8 cellular contexts compared by ENCODE assay signal in the genomic region with DNA sequence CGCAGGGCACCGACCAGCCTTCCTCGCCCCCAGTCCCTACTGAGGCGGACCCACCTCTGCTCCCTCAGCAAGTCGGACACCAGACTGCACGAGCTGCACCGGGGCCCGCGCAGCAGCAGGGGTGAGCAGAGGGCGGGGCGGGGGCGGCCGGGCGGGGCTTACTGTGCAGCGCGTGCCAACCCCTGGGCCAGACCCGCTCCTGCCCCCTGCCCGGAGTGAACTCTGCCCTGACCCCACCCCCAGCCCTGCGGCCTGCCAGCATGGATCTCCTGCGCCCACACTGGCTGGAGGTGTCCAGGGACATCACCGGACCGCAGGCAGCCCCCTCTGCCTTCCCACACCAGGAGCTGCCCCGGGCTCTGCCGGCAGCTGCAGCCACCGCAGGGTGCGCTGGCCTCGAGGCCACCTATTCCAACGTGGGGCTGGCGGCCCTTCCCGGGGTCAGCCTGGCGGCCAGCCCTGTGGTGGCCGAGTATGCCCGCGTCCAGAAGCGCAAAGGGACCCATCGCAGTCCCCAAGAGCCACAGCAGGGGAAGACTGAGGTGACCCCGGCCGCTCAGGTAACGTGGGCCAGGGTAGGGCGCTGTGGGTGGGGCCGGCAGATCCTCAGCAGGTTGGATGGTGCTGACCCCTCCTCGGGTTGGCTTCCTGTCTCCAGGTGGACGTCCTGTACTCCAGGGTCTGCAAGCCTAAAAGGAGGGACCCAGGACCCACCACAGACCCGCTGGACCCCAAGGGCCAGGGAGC. TPM values are rescaled to one million over a fixed set of nuclear protein-coding genes. Genes with fewer than 3 reads are reported as not detected.
A peak's percentile ranks its signal among the peaks of the same experiment; 100 is the strongest.
DNase-seq lines count a peak whose midpoint lies in the region; ATAC-seq and FAIRE-seq lines count a peak whose summit lies in the region.

No MANE protein-coding gene starts in this region.

- no peaks in the 10 kb centered on the region for H3K27me3 Mint-ChIP-seq in stimulated activated naive B cell treated with anti-CD40 and anti-IgM and Interleukin-4, amounts not matched to agents 10 μg/mL and 1 μg/mL and 100 μg/mL, for 72 hours

- no peak overlapping the region for H3K27ac Mint-ChIP-seq in stimulated activated naive B cell treated with anti-CD40 and anti-IgM and Interleukin-4, amounts not matched to agents 10 μg/mL and 1 μg/mL and 100 μg/mL, for 72 hours

- no peaks in the 10 kb centered on the region for H3K9me3 ChIP-seq in right cardiac atrium (ENCODE audit: control insufficient read depth, low read length)

- ATAC-seq in right cardiac atrium (no peak), GM21529 (IDR thresholded peaks at IDR 0.05; ENCODE audit: unreplicated experiment) (no peak)
- peak in 1 of 2 donors; percentile 10 for ATAC-seq in stimulated activated naive B cell treated with anti-CD40 and anti-IgM and Interleukin-4, amounts not matched to agents 10 μg/mL and 1 μg/mL and 100 μg/mL, for 72 hours (replicated peaks)

- H3K27ac ChIP-seq in right cardiac atrium (ENCODE audit: low read length) = no peak overlapping the region

- H3K4me1 Mint-ChIP-seq in stimulated activated naive B cell treated with anti-CD40 and anti-IgM and Interleukin-4, amounts not matched to agents 10 μg/mL and 1 μg/mL and 100 μg/mL, for 72 hours = peaks cover 23 to 45% of the 10 kb centered on the region in 2 donors

- 26% methylated on average over 44 of the region's 44 CpGs for WGBS in right cardiac atrium

- no peaks in the 10 kb centered on the region for H3K9me3 Mint-ChIP-seq in stimulated activated naive B cell treated with anti-CD40 and anti-IgM and Interleukin-4, amounts not matched to agents 10 μg/mL and 1 μg/mL and 100 μg/mL, for 72 hours

- H3K36me3 Mint-ChIP-seq in stimulated activated naive B cell treated with anti-CD40 and anti-IgM and Interleukin-4, amounts not matched to agents 10 μg/mL and 1 μg/mL and 100 μg/mL, for 72 hours = peaks cover 24 to 29% of the 10 kb centered on the region in 2 donors

- H3K4me1 ChIP-seq in right cardiac atrium (ENCODE audit: control insufficient read depth, insufficient read depth, low read length) = peaks cover 5% of the 10 kb centered on the region

- no peaks in the 10 kb centered on the region for H3K27me3 ChIP-seq in right cardiac atrium (ENCODE audit: control insufficient read depth, insufficient read depth)

- intact Hi-C loops in right cardiac atrium (cut with DNase I) = loop anchor here in 1 of 4 donors (10.0 kb wide), 1 partner anchor 93 kb away; no protein-coding TSS in a partner anchor

- DNase-seq in NCI-H748 (lab: John Stamatoyannopoulos, UW; ENCODE audit: unreplicated experiment) = peak; percentile 16
- DNase-seq in NCI-H748 treated with DMSO at 0.1 percent for 48 hours (lab: John Stamatoyannopoulos, UW) = no peak
- peak; percentile 49 for DNase-seq in T-helper 9 cell
- DNase-seq in right cardiac atrium = peak in 2 of 3 donors; percentile 73 to 80
- DNase-seq in stimulated activated naive B cell treated with anti-CD40 and anti-IgM and Interleukin-4, amounts not matched to agents 10 μg/mL and 1 μg/mL and 100 μg/mL, for 72 hours = no peak
- DNase-seq in nucleus accumbens (lab: John Stamatoyannopoulos, UW) = no peak
- DNase-seq in frontal cortex (ENCODE audit: low spot score in 2 of 2) = no peak

- FAIRE-seq in frontal cortex (lab: Jason Lieb, UNC) = no peak

- H3K4me3 Mint-ChIP-seq in stimulated activated naive B cell treated with anti-CD40 and anti-IgM and Interleukin-4, amounts not matched to agents 10 μg/mL and 1 μg/mL and 100 μg/mL, for 72 hours = peak overlapping the region; percentile 32 to 62

- H3K4me3 ChIP-seq in right cardiac atrium (ENCODE audit: low read length) = peak overlapping the region; percentile 7

RNA-seq across cellular contexts. Expression of gene SLC2A4RG, which starts 1.5 kb away (rescaled TPM):
- total RNA-seq in right cardiac atrium (10 to 100 TPM; 42.7 to 69.1 (median 50.1) TPM), frontal cortex (1.2 TPM)
- 39.2 TPM for polyA plus RNA-seq in right cardiac atrium

RNA-seq across cellular contexts. Expression of gene LIME1, which starts 1.6 kb away (rescaled TPM):
- total RNA-seq in right cardiac atrium (1 to 10 TPM; 2.1 to 2.9 (median 2.7) TPM), frontal cortex (4.9 TPM)
- 2.7 TPM for polyA plus RNA-seq in right cardiac atrium

RNA-seq across cellular contexts. Expression of gene ZGPAT, which starts 30.3 kb away (rescaled TPM):
- 10 to 100 TPM; 14.5 to 19.6 (median 16.8) TPM for total RNA-seq in right cardiac atrium
- 29.5 TPM for polyA plus RNA-seq in right cardiac atrium
- total RNA-seq in frontal cortex = 6.5 TPM

RNA-seq across cellular contexts. Expression of gene ARFRP1, which starts 30.3 kb away (rescaled TPM):
- total RNA-seq in right cardiac atrium (10 to 100 TPM; 40.1 to 49.7 (median 44.3) TPM), frontal cortex (18.3 TPM)
- 38.7 TPM for polyA plus RNA-seq in right cardiac atrium

RNA-seq across cellular contexts. Expression of gene TNFRSF6B, which starts 41.7 kb away (rescaled TPM):
- 1 to 10 TPM in 2 of 4 donors, under 1 TPM in 1, not detected in 1; 0.23 to 1.4 (median 1.1) TPM for total RNA-seq in right cardiac atrium
- polyA plus RNA-seq in right cardiac atrium = 2.7 TPM
- not detected for total RNA-seq in frontal cortex

Comparison
In these comparisons a context has a peak if more than half of its experiments do, and no peak if none do; other contexts are left out.
1. DNase-seq: peak in NCI-H748 (single experiment), T-helper 9 cell (single experiment) and right cardiac atrium (2 of 3); none in NCI-H748 treated with DMSO at 0.1 percent for 48 hours (single experiment), stimulated activated naive B cell treated with anti-CD40 and anti-IgM and Interleukin-4, amounts not matched to agents 10 μg/mL and 1 μg/mL and 100 μg/mL, for 72 hours (single experiment), nucleus accumbens (0 of 56) and frontal cortex (0 of 2).
2. RNA of gene SLC2A4RG, which starts 1.5 kb away (total RNA-seq): 42.7 to 69.1 TPM in right cardiac atrium; 1.2 TPM in frontal cortex (single experiment); every median in the first group is over 10 times any median in the second.